8 cellular contexts compared by ENCODE assay signal in genomic region chr1:173477286-173478098, GRCh38. TPM values are rescaled to one million over a fixed set of nuclear protein-coding genes. Genes with fewer than 3 reads are reported as not detected.
DNase-seq lines count a peak whose midpoint lies in the region; ATAC-seq and TF ChIP-seq lines count a peak whose summit lies in the region.

PRDX6 (plus strand) TSS chr1:173477335; CDS start chr1:173477398, 63 bp downstream.

- H2AK5ac ChIP-seq in trophoblast cell (ENCODE audit: low read length): peak within 1 kb of the TSS; percentile 36

- TF ChIP-seq CTCF in GM10248 (IDR thresholded peaks at IDR 0.05; ENCODE audit: control extremely low read depth, extremely low read depth, low read depth, missing control alignments): no peak

- no peaks in the 10 kb centered on the region for H3K9me3 ChIP-seq in trophoblast cell (ENCODE audit: insufficient read depth, low read depth, low read length)

- no peaks in the 10 kb centered on the region for H3K27me3 ChIP-seq in trophoblast cell (ENCODE audit: insufficient read depth, low read length)

- H3K4me2 ChIP-seq in trophoblast cell (ENCODE audit: low read length): peak within 1 kb of the TSS; percentile 95

- intact Hi-C loops in cardiac septum (cut with DNase I): loop anchor here (1.0 to 2.0 kb wide), 3 partner anchors 48 to 347 kb away; partner anchors contain the start of genes CENPL, DARS2 and KLHL20

- peak within 1 kb of the TSS; percentile 93 for H3K9ac ChIP-seq in trophoblast cell (ENCODE audit: low read length)

- no peak within 1 kb of the TSS for H3K23ac ChIP-seq in trophoblast cell (ENCODE audit: low read length)

- peak within 1 kb of the TSS; percentile 95 for H3K18ac ChIP-seq in trophoblast cell (ENCODE audit: low read length)

- ATAC-seq in GM21515 (IDR thresholded peaks at IDR 0.05; ENCODE audit: unreplicated experiment): peak; percentile 53

- no CpG with 5 or more reads among the region's 69 CpGs for WGBS in trophoblast cell (ENCODE audit: extremely low coverage, insufficient coverage, insufficient read length)

- peak within 1 kb of the TSS; percentile 78 for H4K12ac ChIP-seq in trophoblast cell (ENCODE audit: low read depth, low read length)

- POLR2A ChIA-PET in GM10248 (lab: Yijun Ruan, JAX): interaction anchor here (0.6 to 1.3 kb wide), 5 partner anchors 10 to 391 kb away, joined by 3 to 5 read pairs (median 3); partner anchors contain the start of genes GAS5 and ZBTB37

- peak within 1 kb of the TSS; percentile 93 for H4K91ac ChIP-seq in trophoblast cell (ENCODE audit: low read depth, low read length)

- peak within 1 kb of the TSS; percentile 84 for H2AFZ ChIP-seq in trophoblast cell (ENCODE audit: insufficient read depth, low read length, poor library complexity)

- H2BK12ac ChIP-seq in trophoblast cell (ENCODE audit: low read length): peak within 1 kb of the TSS; percentile 10

- H2BK5ac ChIP-seq in trophoblast cell (ENCODE audit: low read depth, low read length, poor library complexity): peak within 1 kb of the TSS; percentile 78

- H3K4ac ChIP-seq in trophoblast cell (ENCODE audit: low read depth, low read length): peak within 1 kb of the TSS; percentile 75

- peak within 1 kb of the TSS; percentile 84 for H4K8ac ChIP-seq in trophoblast cell (ENCODE audit: low read depth, low read length)

- H2BK120ac ChIP-seq in trophoblast cell (ENCODE audit: insufficient read depth, low read length, poor library complexity): peak within 1 kb of the TSS; percentile 77

- H3K36me3 ChIP-seq in trophoblast cell (ENCODE audit: control insufficient read depth in 1 of 2, insufficient read depth in 2 of 2, low read length in 2 of 2): peaks cover 3 to 9% of the 10 kb centered on the region in 2 experiments

- H3K27ac ChIP-seq in trophoblast cell (ENCODE audit: low read depth, low read length): peak within 1 kb of the TSS; percentile 93

- peak within 1 kb of the TSS; percentile 88 for H3K14ac ChIP-seq in trophoblast cell (ENCODE audit: low read length)

- peaks cover 14% of the 10 kb centered on the region for H3K79me2 ChIP-seq in trophoblast cell (ENCODE audit: control insufficient read depth, insufficient read depth, low read length, poor library complexity)

- H3K79me1 ChIP-seq in trophoblast cell (ENCODE audit: low read length): peaks cover 22% of the 10 kb centered on the region

- CTCF ChIA-PET in GM10248 (lab: Yijun Ruan, JAX): interaction anchor here (0.9 to 5.1 kb wide), 5 partner anchors 11 to 218 kb away, joined by 3 to 35 read pairs (median 3); no protein-coding TSS in a partner anchor

- no peak for DNase-seq in Daoy (ENCODE audit: low read depth)
- DNase-seq in HUDEP-2 (lab: John Stamatoyannopoulos, UW; ENCODE audit: unreplicated experiment in 76 of 76): peak in 49 of 76 experiments; percentile 6 to 92 (median 57)
- peak; percentile 67 for DNase-seq in RPMI8226
- DNase-seq in amniotic epithelial cell (ENCODE audit: low read depth): peak; percentile 67
- peak; percentile 96 for DNase-seq in cardiac septum (ENCODE audit: low spot score)
- DNase-seq in trophoblast cell: peak; percentile 66 to 82
- no peak for DNase-seq in GM10248 (ENCODE audit: extremely low spot score)

- H3K4me3 ChIP-seq in trophoblast cell (ENCODE audit: low read depth, low read length): peak within 1 kb of the TSS; percentile 100

- H3K4me1 ChIP-seq in trophoblast cell (ENCODE audit: control insufficient read depth in 1 of 2, insufficient read depth in 2 of 2, low read length in 2 of 2): peaks cover 4 to 15% of the 10 kb centered on the region in 2 experiments

RNA-seq across cellular contexts. Expression of gene PRDX6, which starts in this region (rescaled TPM):
- total RNA-seq in Daoy (2014; rRNA removed; shearing (Covaris generic)): 546 and 627 TPM in 2 replicates
- total RNA-seq in cardiac septum: 254 TPM
- 297 and 312 TPM in 2 replicates for polyA plus RNA-seq in trophoblast cell (2013)

Comparison
In these comparisons a context has a peak if more than half of its experiments do, and no peak if none do; other contexts are left out.
1. DNase-seq: peak in HUDEP-2 (49 of 76), RPMI8226 (single experiment), amniotic epithelial cell (single experiment), cardiac septum (single experiment) and trophoblast cell (2 of 2); none in Daoy (single experiment) and GM10248 (single experiment).